13 cellular contexts compared by ENCODE assay signal in genomic region chr22:40486962-40487602, GRCh38.
DNase-seq lines count a peak whose midpoint lies in the region; ATAC-seq and TF ChIP-seq lines count a peak whose summit lies in the region.
"Had no signal": no experiment of that assay in that cellular context is flagged by ENCODE, and none has a peak within 500 bp of the region (broad histone marks: within the 10 kb centered on the region; RNA-seq: fewer than 3 reads in every experiment).

No MANE protein-coding gene starts in this region.

- peaks cover 36% of the 10 kb centered on the region for H3K4me1 ChIP-seq in Karpas-422 (ENCODE audit: low read length)
- peaks cover 46 to 59% of the 10 kb centered on the region in 2 donors for H3K4me1 ChIP-seq in gastrocnemius medialis

- no peaks in the 10 kb centered on the region for H3K36me3 ChIP-seq in Karpas-422 (ENCODE audit: insufficient read depth, low read length)
- H3K36me3 ChIP-seq in gastrocnemius medialis = no peaks in the 10 kb centered on the region
- H3K36me3 ChIP-seq: prostate gland had no signal

- in situ Hi-C loops in gastrocnemius medialis (cut with MboI; ENCODE audit: low sequenced_read_pairs in 4 of 4) = loop anchor here in 1 of 4 donors (10.0 kb wide), 1 partner anchor 52 kb away; no protein-coding TSS in a partner anchor

- TF ChIP-seq POLR2A in gastrocnemius medialis (IDR thresholded peaks at IDR 0.05) (no peak), GM18505 (IDR thresholded peaks at IDR 0.05; ENCODE audit: borderline replicate concordance, extremely low read depth, insufficient read depth, insufficient read length) (no peak)

- peak overlapping the region; percentile 72 for H3K27ac ChIP-seq in Karpas-422 (ENCODE audit: low read length)
- peak overlapping the region; percentile 45 to 74 (median 53) for H3K27ac ChIP-seq in gastrocnemius medialis
- H3K27ac ChIP-seq: BLaER1 had no signal

- no peaks in the 10 kb centered on the region for H4K20me1 ChIP-seq in Karpas-422 (ENCODE audit: insufficient read depth, low read depth, low read length)

- no peaks in the 10 kb centered on the region for H3K27me3 ChIP-seq in Karpas-422 (ENCODE audit: low read length)
- no peaks in the 10 kb centered on the region for H3K27me3 ChIP-seq in gastrocnemius medialis
- H3K27me3 ChIP-seq: BLaER1, MG63 had no signal

- peak overlapping the region; percentile 31 for H3K4me2 ChIP-seq in Karpas-422 (ENCODE audit: low read depth, low read length, poor library complexity, severe bottlenecking)

- no peak overlapping the region for H2AFZ ChIP-seq in Karpas-422 (ENCODE audit: low read length)

- no peak for TF ChIP-seq CTCF in CD14-positive monocyte (IDR thresholded peaks at IDR 0.05)
- no peak for TF ChIP-seq CTCF in brain (conservative IDR thresholded peaks at IDR 0.05)
- TF ChIP-seq CTCF in gastrocnemius medialis (IDR thresholded peaks at IDR 0.05 in 4 of 5, conservative IDR thresholded peaks at IDR 0.05 in 1 of 5) = no peak

- peaks cover 43% of the 10 kb centered on the region for H3K79me2 ChIP-seq in Karpas-422 (ENCODE audit: low read length)

- H3K9me3 ChIP-seq in Karpas-422 (ENCODE audit: low read length) (no peaks in the 10 kb centered on the region), gastrocnemius medialis (no peaks in the 10 kb centered on the region)
- H3K9me3 ChIP-seq: BLaER1, MG63, prostate gland had no signal

- H3K36me3 Mint-ChIP-seq in CD14-positive monocyte = peaks cover 6 to 8% of the 10 kb centered on the region in 2 donors
- H3K36me3 Mint-ChIP-seq in brain = peaks cover 37% of the 10 kb centered on the region

- H3K4me3 Mint-ChIP-seq in CD14-positive monocyte (no peak overlapping the region), brain (no peak overlapping the region)

- no peak for DNase-seq in CD14-positive monocyte (ENCODE audit: low spot score)
- DNase-seq in Karpas-422 = no peak
- DNase-seq in gastrocnemius medialis = no peak
- DNase-seq in NOMO-1 treated with dmso at 0.1 percent for 144 hours (lab: John Stamatoyannopoulos, UW; ENCODE audit: unreplicated experiment) = no peak
- DNase-seq in sciatic nerve (ENCODE audit: low spot score) = no peak
- DNase-seq: effector CD4-positive, alpha-beta T cell; MG63; NCI-H187 treated with DMSO at 0.1 percent for 48 hours; stimulated activated CD4-positive, alpha-beta T cell treated with anti-CD3 and anti-CD28 coated beads, Interleukin-15, amount 100 ng/mL, for 24 hours had no signal

- H3K9ac ChIP-seq in Karpas-422 (ENCODE audit: low read length) = no peak overlapping the region
- H3K9ac ChIP-seq: BLaER1 had no signal

- H3K27me3 Mint-ChIP-seq in CD14-positive monocyte (ENCODE audit: low read depth in 3 of 3) (no peaks in the 10 kb centered on the region), brain (no peaks in the 10 kb centered on the region)

- ATAC-seq in gastrocnemius medialis (no peak), GM18505 (IDR thresholded peaks at IDR 0.05; ENCODE audit: unreplicated experiment) (no peak), sciatic nerve (no peak)

- H3K4me1 Mint-ChIP-seq in CD14-positive monocyte (peaks cover 51% of the 10 kb centered on the region), brain (peaks cover 32% of the 10 kb centered on the region)

- intact Hi-C loops in CD14-positive monocyte (cut with micrococcal nuclease) = loop anchor here in 1 of 2 donors (2.0 kb wide), 1 partner anchor 50 kb away; no protein-coding TSS in a partner anchor
- intact Hi-C loops in gastrocnemius medialis (cut with DNase I; ENCODE audit: low total_unique reads) = loop anchor here (1.0 kb wide), 1 partner anchor 51 kb away; no protein-coding TSS in a partner anchor
- intact Hi-C loops in sciatic nerve (cut with DNase I) = no loop called here

- H3K9me2 ChIP-seq in Karpas-422 (replicated peaks; ENCODE audit: insufficient read depth, low read length) = no peaks in the 10 kb centered on the region

- H3K27ac Mint-ChIP-seq in CD14-positive monocyte (peak overlapping the region; percentile 79 to 90 (median 85)), brain (peak overlapping the region in 3 of 5 experiments; percentile 10 to 61 (median 34))

- no peaks in the 10 kb centered on the region for H3K9me3 Mint-ChIP-seq in CD14-positive monocyte
- no peaks in the 10 kb centered on the region for H3K9me3 Mint-ChIP-seq in brain

- H3K4me3 ChIP-seq in Karpas-422 (ENCODE audit: low read length) = no peak overlapping the region
- no peak overlapping the region for H3K4me3 ChIP-seq in gastrocnemius medialis
- H3K4me3 ChIP-seq: BLaER1, MG63, prostate gland had no signal
